Comparison of ENCODE assay signal across 15 cellular contexts in the genomic region with DNA sequence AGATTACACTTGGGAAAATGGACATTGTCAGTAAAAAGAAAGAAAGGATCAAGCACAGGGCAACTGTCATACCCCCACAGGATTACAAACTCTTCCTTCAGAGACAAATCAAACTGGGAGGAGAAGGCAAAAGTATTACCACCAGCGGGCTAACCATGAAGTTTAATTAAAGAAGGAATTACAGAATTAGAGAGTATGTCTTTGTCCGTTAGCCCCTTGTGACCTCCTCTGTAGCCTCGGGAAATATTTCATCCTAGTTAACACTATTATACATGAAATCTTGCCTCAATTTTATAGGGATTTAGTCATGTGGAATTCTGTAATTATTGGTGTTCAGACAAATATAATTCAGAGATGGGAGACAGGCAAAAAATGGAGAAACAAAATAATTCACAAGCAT.
DNase-seq lines count a peak whose midpoint lies in the region; ATAC-seq and TF ChIP-seq lines count a peak whose summit lies in the region.
"Had no signal": no experiment of that assay in that cellular context is flagged by ENCODE, and none has a peak within 500 bp of the region (broad histone marks: within the 10 kb centered on the region; RNA-seq: fewer than 3 reads in every experiment).

No MANE protein-coding gene starts in this region.

- no peak overlapping the region for H3K4me3 Mint-ChIP-seq in GM23338
- peak overlapping the region; percentile 44 for H3K4me3 Mint-ChIP-seq in neural progenitor cell
- H3K4me3 Mint-ChIP-seq: CD4-positive, alpha-beta memory T cell; H9; HFFc6 had no signal

- TF ChIP-seq CTCF in GM23338 (conservative IDR thresholded peaks at IDR 0.05; ENCODE audit: low read depth in 2 of 2) (no peak), neural progenitor cell (IDR thresholded peaks at IDR 0.05) (no peak)

- no peak overlapping the region for H3K9ac ChIP-seq in neural progenitor cell
- H3K9ac ChIP-seq: GM23248 had no signal

- no peaks in the 10 kb centered on the region for H3K9me2 ChIP-seq in GM23338 (ENCODE audit: insufficient read depth)

- H3K27me3 Mint-ChIP-seq in GM23338 (ENCODE audit: insufficient read depth, low read depth, poor library complexity), result peaks cover 33% of the 10 kb centered on the region
- peaks cover 3% of the 10 kb centered on the region for H3K27me3 Mint-ChIP-seq in neural progenitor cell (ENCODE audit: insufficient read depth, low read depth)

- H3K4me1 ChIP-seq in GM23338 (ENCODE audit: insufficient read depth), result peaks cover 39% of the 10 kb centered on the region
- peaks cover 57% of the 10 kb centered on the region for H3K4me1 ChIP-seq in ectodermal cell (ENCODE audit: control insufficient read depth, insufficient read depth, low read length)
- H3K4me1 ChIP-seq in neural progenitor cell, result peaks cover 52% of the 10 kb centered on the region
- H3K4me1 ChIP-seq: Caco-2 had no signal

- H3K27ac ChIP-seq in GM23338 (ENCODE audit: low read depth), result no peak overlapping the region
- H3K27ac ChIP-seq in ectodermal cell (ENCODE audit: insufficient read depth, low read depth, low read length, poor library complexity, severe bottlenecking), result peak overlapping the region; percentile 75
- H3K27ac ChIP-seq in neural progenitor cell, result no peak overlapping the region
- H3K27ac ChIP-seq: GM23248 had no signal

- no peaks in the 10 kb centered on the region for H3K79me2 ChIP-seq in GM23338 (replicated peaks; ENCODE audit: insufficient read depth)
- no peaks in the 10 kb centered on the region for H3K79me2 ChIP-seq in neural progenitor cell (ENCODE audit: low read depth)

- H3K4me3 ChIP-seq in GM23338 (no peak overlapping the region), ectodermal cell (ENCODE audit: insufficient read depth, low read depth, low read length) (no peak overlapping the region), neural progenitor cell (no peak overlapping the region)
- H3K4me3 ChIP-seq: GM23248 had no signal

- H3K9me3 Mint-ChIP-seq in GM23338, result no peaks in the 10 kb centered on the region
- no peaks in the 10 kb centered on the region for H3K9me3 Mint-ChIP-seq in neural progenitor cell
- H3K9me3 Mint-ChIP-seq: H9, HFFc6 had no signal

- H3K27me3 ChIP-seq in GM23338 (ENCODE audit: insufficient read depth) (peaks cover 23% of the 10 kb centered on the region), ectodermal cell (ENCODE audit: control insufficient read depth, insufficient read depth, low read length, poor library complexity, severe bottlenecking) (no peaks in the 10 kb centered on the region), neural progenitor cell (peaks cover 65% of the 10 kb centered on the region)

- H3K36me3 Mint-ChIP-seq in GM23338 (ENCODE audit: low read depth) (no peaks in the 10 kb centered on the region), neural progenitor cell (peaks cover 32% of the 10 kb centered on the region)
- H3K36me3 Mint-ChIP-seq: CD4-positive, alpha-beta memory T cell had no signal

- no peak for ATAC-seq in GM23338

- no peaks in the 10 kb centered on the region for H3K9me3 ChIP-seq in ectodermal cell (ENCODE audit: control insufficient read depth, low read length)
- H3K9me3 ChIP-seq in neural progenitor cell (ENCODE audit: low read depth), result no peaks in the 10 kb centered on the region
- H3K9me3 ChIP-seq: Caco-2 had no signal

- H4K20me1 ChIP-seq in GM23338 (replicated peaks; ENCODE audit: insufficient read depth) (no peaks in the 10 kb centered on the region), neural progenitor cell (ENCODE audit: low read depth) (peaks cover 21% of the 10 kb centered on the region)

- H3K27ac Mint-ChIP-seq in GM23338 (no peak overlapping the region), neural progenitor cell (peak overlapping the region; percentile 98)
- H3K27ac Mint-ChIP-seq: CD4-positive, alpha-beta memory T cell; H9; HFFc6 had no signal

- H2AFZ ChIP-seq in GM23338 (0 out of 2 replicates have a peak overlapping the region, but pooled peaks have one; percentile 23), neural progenitor cell (replicated peaks) (no peak overlapping the region)
- H2AFZ ChIP-seq: GM23248 had no signal

- H3K36me3 ChIP-seq in GM23338 (ENCODE audit: insufficient read depth) (no peaks in the 10 kb centered on the region), ectodermal cell (ENCODE audit: control insufficient read depth, insufficient read depth, low read length) (no peaks in the 10 kb centered on the region), neural progenitor cell (no peaks in the 10 kb centered on the region)

- 55% methylated on average over 3 of the region's 3 CpGs; no CpG with 5 or more reads in 1 of the 2 experiments for WGBS in ectodermal cell, 2 experiments

- H3K4me2 ChIP-seq in GM23338 (no peak overlapping the region), neural progenitor cell (peak overlapping the region; percentile 82)

- peaks cover 49% of the 10 kb centered on the region for H3K4me1 Mint-ChIP-seq in GM23338
- H3K4me1 Mint-ChIP-seq in neural progenitor cell, result peaks cover 84% of the 10 kb centered on the region
- H3K4me1 Mint-ChIP-seq: CD4-positive, alpha-beta memory T cell had no signal

- H3F3A ChIP-seq in GM23338 (replicated peaks; ENCODE audit: low read depth) (no peaks in the 10 kb centered on the region), neural progenitor cell (ENCODE audit: low read depth) (peaks cover 42% of the 10 kb centered on the region)

- DNase-seq in GM23338 (ENCODE audit: low spot score), result no peak
- peak; percentile 97 for DNase-seq in foreskin melanocyte
- DNase-seq in neural progenitor cell (ENCODE audit: low spot score), result no peak
- DNase-seq in HCEC 1CT, result no peak
- DNase-seq in T-helper 1 cell, result no peak
- DNase-seq in cerebellar cortex (ENCODE audit: low spot score), result no peak
- DNase-seq: C1 segment of cervical spinal cord; Caco-2; CD4-positive, alpha-beta memory T cell; DMS153; DND-41; GM23248; H9; HFFc6 had no signal

TF ChIP-seq in GM23338, 12 proteins besides CTCF, POLR2A, EP300 and RAD21 (continues in another document):
- TF ChIP-seq ZNF114 (CRISPR knock-in tag; IDR thresholded peaks at IDR 0.05) (no peak), POLR2AphosphoS5 (IDR thresholded peaks at IDR 0.05; ENCODE audit: low read depth) (no peak), NANOG (IDR thresholded peaks at IDR 0.05; ENCODE audit: borderline replicate concordance) (no peak), EZH2 (IDR thresholded peaks at IDR 0.05; ENCODE audit: low read depth, unreplicated experiment) (no peak), REST (IDR thresholded peaks at IDR 0.05; ENCODE audit: unreplicated experiment) (no peak), ZNF331 (CRISPR knock-in tag; IDR thresholded peaks at IDR 0.05; ENCODE audit: low read depth) (no peak), CREB1 (CRISPR knock-in tag; IDR thresholded peaks at IDR 0.05; ENCODE audit: low read depth) (no peak), EZH2phosphoT487 (IDR thresholded peaks at IDR 0.05; ENCODE audit: unreplicated experiment) (no peak), JUNB (IDR thresholded peaks at IDR 0.05; ENCODE audit: unreplicated experiment) (no peak)
